ENCODE assay signal across 16 cellular contexts in genomic region chr13:102659168-102659713, GRCh38. TPM values are rescaled to one million over a fixed set of nuclear protein-coding genes. Genes with fewer than 3 reads are reported as not detected.
DNase-seq lines count a peak whose midpoint lies in the region; ATAC-seq, FAIRE-seq and TF ChIP-seq lines count a peak whose summit lies in the region.
"Had no signal": no experiment of that assay in that cellular context is flagged by ENCODE, and none has a peak within 500 bp of the region (broad histone marks: within the 10 kb centered on the region; RNA-seq: fewer than 3 reads in every experiment).

No MANE protein-coding gene starts in this region.

- H4K8ac ChIP-seq in mesenchymal stem cell (ENCODE audit: low read length) = no peak overlapping the region

- H3K9me3 ChIP-seq in BLaER1 (no peaks in the 10 kb centered on the region), mesenchymal stem cell (ENCODE audit: control insufficient read depth, low read length) (peaks cover 12% of the 10 kb centered on the region), Peyer's patch (no peaks in the 10 kb centered on the region), heart left ventricle (peaks cover 0 to 8% (median 0%) of the 10 kb centered on the region in 12 donors)

- H3K4me2 ChIP-seq in BLaER1 = peak overlapping the region; percentile 67
- no peak overlapping the region for H3K4me2 ChIP-seq in mesenchymal stem cell (ENCODE audit: low read length, poor library complexity, severe bottlenecking)

- no peaks in the 10 kb centered on the region for H3K9me3 Mint-ChIP-seq in activated naive CD4-positive, alpha-beta T cell treated with anti-CD3 and anti-CD28 coated beads, Interleukin-2, amount 50 U/mL, for 24 hours
- H3K9me3 Mint-ChIP-seq: CD4-positive, alpha-beta T cell had no signal

- no peak overlapping the region for H3K18ac ChIP-seq in mesenchymal stem cell (ENCODE audit: low read depth in 1 of 2, low read length in 2 of 2)

- H3K4me1 Mint-ChIP-seq in activated naive CD4-positive, alpha-beta T cell treated with anti-CD3 and anti-CD28 coated beads, Interleukin-2, amount 50 U/mL, for 24 hours = no peaks in the 10 kb centered on the region

- FAIRE-seq in H54 (lab: Jason Lieb, UNC) = peak; percentile 95
- FAIRE-seq: GM12891 had no signal

- H3K4me3 ChIP-seq in BLaER1 (no peak overlapping the region), mesenchymal stem cell (ENCODE audit: insufficient read depth in 1 of 2, low read depth in 1 of 2, low read length in 2 of 2) (no peak overlapping the region), Peyer's patch (no peak overlapping the region), heart left ventricle (no peak overlapping the region)

- no peak for TF ChIP-seq CTCF in Peyer's patch (IDR thresholded peaks at IDR 0.05)
- TF ChIP-seq CTCF in heart left ventricle (IDR thresholded peaks at IDR 0.05) = no peak

- no peak overlapping the region for H3K9ac ChIP-seq in BLaER1
- H3K9ac ChIP-seq in mesenchymal stem cell (ENCODE audit: low read length) = no peak overlapping the region

- no peak overlapping the region for H2BK120ac ChIP-seq in mesenchymal stem cell (ENCODE audit: low read depth, low read length)

- H3K14ac ChIP-seq in mesenchymal stem cell (ENCODE audit: low read length in 2 of 2) = no peak overlapping the region

- H3K4me1 ChIP-seq in BLaER1 (peaks cover 21% of the 10 kb centered on the region), mesenchymal stem cell (ENCODE audit: control insufficient read depth, insufficient read depth, low read depth, low read length) (no peaks in the 10 kb centered on the region), Peyer's patch (no peaks in the 10 kb centered on the region), heart left ventricle (no peaks in the 10 kb centered on the region)

- intact Hi-C loops in heart left ventricle (cut with DNase I) = loop anchor here in 2 of 10 donors (5.0 to 10.0 kb wide), 2 partner anchors 42 to 186 kb away; partner anchors contain the start of gene ERCC5 (in 1 of the 2)

- no peak overlapping the region for H3K4ac ChIP-seq in mesenchymal stem cell (ENCODE audit: low read depth in 1 of 2, low read length in 2 of 2)

- ATAC-seq in heart left ventricle = no peak
- ATAC-seq: HCT116 had no signal

- H3K4me3 Mint-ChIP-seq in activated naive CD4-positive, alpha-beta T cell treated with anti-CD3 and anti-CD28 coated beads, Interleukin-2, amount 50 U/mL, for 24 hours = no peak overlapping the region
- H3K4me3 Mint-ChIP-seq: CD4-positive, alpha-beta T cell had no signal

- H3K27me3 ChIP-seq in BLaER1 (no peaks in the 10 kb centered on the region), mesenchymal stem cell (ENCODE audit: control insufficient read depth in 1 of 2, insufficient read depth in 1 of 2, low read length in 2 of 2) (no peaks in the 10 kb centered on the region), Peyer's patch (no peaks in the 10 kb centered on the region), heart left ventricle (no peaks in the 10 kb centered on the region)

- no peaks in the 10 kb centered on the region for H3K27me3 Mint-ChIP-seq in activated naive CD4-positive, alpha-beta T cell treated with anti-CD3 and anti-CD28 coated beads, Interleukin-2, amount 50 U/mL, for 24 hours
- H3K27me3 Mint-ChIP-seq: CD4-positive, alpha-beta T cell had no signal

- peaks cover 29% of the 10 kb centered on the region for H3K36me3 Mint-ChIP-seq in activated naive CD4-positive, alpha-beta T cell treated with anti-CD3 and anti-CD28 coated beads, Interleukin-2, amount 50 U/mL, for 24 hours

- H4K91ac ChIP-seq in mesenchymal stem cell (ENCODE audit: low read length) = no peak overlapping the region

- no peak overlapping the region for H2BK5ac ChIP-seq in mesenchymal stem cell (ENCODE audit: low read depth, low read length, poor library complexity, severe bottlenecking)

- H3K36me3 ChIP-seq in BLaER1 (peaks cover 72% of the 10 kb centered on the region), mesenchymal stem cell (ENCODE audit: control insufficient read depth in 1 of 2, insufficient read depth in 2 of 2, low read depth in 1 of 2, low read length in 2 of 2) (peaks cover 7 to 82% of the 10 kb centered on the region in 2 experiments), Peyer's patch (peaks cover 0 to 23% (median 4%) of the 10 kb centered on the region in 3 donors), heart left ventricle (peaks cover 0 to 87% (median 75%) of the 10 kb centered on the region in 9 donors)

- TF ChIP-seq POLR2A in H54 (IDR thresholded peaks at IDR 0.05; ENCODE audit: low read depth, low read length) (no peak), Peyer's patch (IDR thresholded peaks at IDR 0.05) (no peak), heart left ventricle (IDR thresholded peaks at IDR 0.05) (no peak)

- H2AK5ac ChIP-seq in mesenchymal stem cell (ENCODE audit: low read length, severe bottlenecking) = no peak overlapping the region

- peaks cover 26% of the 10 kb centered on the region for H4K20me1 ChIP-seq in BLaER1

- H2AFZ ChIP-seq in mesenchymal stem cell (ENCODE audit: low read depth, low read length) = no peak overlapping the region

- no peak overlapping the region for H2BK15ac ChIP-seq in mesenchymal stem cell (ENCODE audit: low read depth, poor library complexity, severe bottlenecking)

- no peak overlapping the region for H3K27ac ChIP-seq in BLaER1
- H3K27ac ChIP-seq in mesenchymal stem cell (ENCODE audit: low read length, poor library complexity, severe bottlenecking) = peak overlapping the region; percentile 49
- no peak overlapping the region for H3K27ac ChIP-seq in Peyer's patch
- H3K27ac ChIP-seq in heart left ventricle = no peak overlapping the region

- H3K27ac Mint-ChIP-seq in activated naive CD4-positive, alpha-beta T cell treated with anti-CD3 and anti-CD28 coated beads, Interleukin-2, amount 50 U/mL, for 24 hours = peak overlapping the region; percentile 84
- H3K27ac Mint-ChIP-seq: CD4-positive, alpha-beta T cell had no signal

- peaks cover 4% of the 10 kb centered on the region for H3K79me1 ChIP-seq in mesenchymal stem cell (replicated peaks; ENCODE audit: low read length, poor library complexity, severe bottlenecking)

- no peak overlapping the region for H2BK12ac ChIP-seq in mesenchymal stem cell (ENCODE audit: low read length in 2 of 2)

- no peak overlapping the region for H3K23ac ChIP-seq in mesenchymal stem cell (ENCODE audit: low read length in 2 of 2)

- DNase-seq in activated naive CD4-positive, alpha-beta T cell treated with anti-CD3 and anti-CD28 coated beads, Interleukin-2, amount 50 U/mL, for 16 hours = no peak
- DNase-seq in H54 (ENCODE audit: insufficient read length, low spot score) (no peak), mesenchymal stem cell (no peak), Peyer's patch (no peak), heart left ventricle (no peak)
- DNase-seq: ACHN; C1 segment of cervical spinal cord; CD4-positive, alpha-beta T cell; IMR-90 had no signal

RNA-seq across cellular contexts. Expression of gene METTL21C, which starts 35.6 kb away (rescaled TPM):
- not detected for polyA plus RNA-seq in mesenchymal stem cell (2013, experiment 1 of 2)
- not detected for polyA plus RNA-seq in mesenchymal stem cell (2013, experiment 2 of 2)
- total RNA-seq in Peyer's patch (not detected), heart left ventricle (not detected)
- polyA plus RNA-seq in heart left ventricle = not detected
- total RNA-seq: A172; CD4-positive, alpha-beta T cell; G401; H4; IMR-90 had no signal
- polyA plus RNA-seq: IMR-90 had no signal
